18 cellular contexts compared by ENCODE assay signal in genomic region chr3:87076951-87077350, GRCh38.
DNase-seq lines count a peak whose midpoint lies in the region; ATAC-seq, FAIRE-seq and TF ChIP-seq lines count a peak whose summit lies in the region.
"Had no signal": no experiment of that assay in that cellular context is flagged by ENCODE, and none has a peak within 500 bp of the region (broad histone marks: within the 10 kb centered on the region; RNA-seq: fewer than 3 reads in every experiment).

No MANE protein-coding gene starts in this region.

- ATAC-seq in left colon = peak; percentile 37
- ATAC-seq in GM18502 (IDR thresholded peaks at IDR 0.05; ENCODE audit: poor library complexity, unreplicated experiment) = no peak
- ATAC-seq in HG02981 (IDR thresholded peaks at IDR 0.05; ENCODE audit: unreplicated experiment) = no peak
- ATAC-seq: pancreas had no signal

- H3K4me1 ChIP-seq in thyroid gland = no peaks in the 10 kb centered on the region
- H3K4me1 ChIP-seq: pancreas, vagina had no signal

- no peak for TF ChIP-seq POLR2A in thyroid gland (IDR thresholded peaks at IDR 0.05)

- 78 to 85% methylated on average over 3 of the region's 3 CpGs for WGBS in thyroid gland, 2 donors

- intact Hi-C loops in left colon (cut with DNase I, micrococcal nuclease) = no loop called here
- intact Hi-C loops in thyroid gland (cut with DNase I) = no loop called here

- FAIRE-seq in bronchial epithelial cell (lab: Jason Lieb, UNC) (no peak), RCC 7860 (lab: Jason Lieb, UNC) (no peak)

- DNase-seq in AG08396 (ENCODE audit: low spot score) (peak; percentile 21), HS-5 (ENCODE audit: low read depth) (peak; percentile 58), bronchial epithelial cell (ENCODE audit: low read depth) (peak; percentile 91), left colon (no peak), RCC 7860 (ENCODE audit: low spot score) (no peak), thyroid gland (no peak)
- DNase-seq: activated CD4-positive, alpha-beta memory T cell treated with anti-CD3 and anti-CD28 coated beads for 36 hours; KBM-7; midbrain; NCI-H187 treated with DMSO at 0.1 percent for 48 hours; NCI-H748 treated with DMSO at 0.1 percent for 48 hours; pancreas; SHP77; T-helper 9 cell had no signal

- H3K4me3 ChIP-seq in bronchial epithelial cell (ENCODE audit: low read depth, low read length) (no peak overlapping the region), thyroid gland (replicated peaks in 1 of 3) (no peak overlapping the region)
- H3K4me3 ChIP-seq: pancreas, vagina had no signal

- H3K36me3 ChIP-seq in bronchial epithelial cell (ENCODE audit: control insufficient read depth, insufficient read depth, low read length) = no peaks in the 10 kb centered on the region
- no peaks in the 10 kb centered on the region for H3K36me3 ChIP-seq in thyroid gland
- H3K36me3 ChIP-seq: pancreas, vagina had no signal

- no peak for TF ChIP-seq CTCF in bronchial epithelial cell (IDR thresholded peaks at IDR 0.05; ENCODE audit: insufficient read depth, low read length, severe bottlenecking)
- no peak for TF ChIP-seq CTCF in thyroid gland (IDR thresholded peaks at IDR 0.05)

- no peaks in the 10 kb centered on the region for H3K27me3 ChIP-seq in bronchial epithelial cell (ENCODE audit: control insufficient read depth, insufficient read depth, low read length)
- no peaks in the 10 kb centered on the region for H3K27me3 ChIP-seq in thyroid gland
- H3K27me3 ChIP-seq: pancreas, vagina had no signal

- H3K27ac ChIP-seq in thyroid gland = no peak overlapping the region
- H3K27ac ChIP-seq: C4-2B, pancreas, vagina had no signal

- H3K9me3 ChIP-seq in thyroid gland = no peaks in the 10 kb centered on the region
- H3K9me3 ChIP-seq: pancreas, vagina had no signal

Comparison
In these comparisons a context has a peak if more than half of its experiments do, and no peak if none do; other contexts are left out.
1. DNase-seq: peak in AG08396 (single experiment), HS-5 (single experiment) and bronchial epithelial cell (single experiment); none in left colon (0 of 2), RCC 7860 (single experiment) and thyroid gland (0 of 2).